8 cellular contexts compared by ENCODE assay signal in genomic region chr19:16661480-16662034, GRCh38. TPM values are rescaled to one million over a fixed set of nuclear protein-coding genes. Genes with fewer than 3 reads are reported as not detected.
DNase-seq lines count a peak whose midpoint lies in the region; ATAC-seq and TF ChIP-seq lines count a peak whose summit lies in the region.

No MANE protein-coding gene starts in this region.

- H4K20me1 ChIP-seq in BLaER1 = peaks cover 31% of the 10 kb centered on the region

- H3K36me3 ChIP-seq in BLaER1 (peaks cover 29% of the 10 kb centered on the region), cardiac muscle cell (peaks cover 7% of the 10 kb centered on the region), parathyroid adenoma (ENCODE audit: control insufficient read depth, insufficient read depth, low read length) (no peaks in the 10 kb centered on the region)

- peaks cover 23% of the 10 kb centered on the region for H3K79me2 ChIP-seq in parathyroid adenoma

- H3K9ac ChIP-seq in BLaER1 = peak overlapping the region; percentile 85
- H3K9ac ChIP-seq in parathyroid adenoma = no peak overlapping the region

- intact Hi-C loops in activated T-helper 1 cell treated with anti-CD3 and anti-CD28 coated beads, Interleukin-12 subunit alpha, Interleukin-12 subunit beta, Interleukin-2, Interleukin-4 antibody, amounts not matched to agents 30 ng/mL and 10 ng/mL and 1 ng/mL, durations not matched to agents 14 hours and 24 hours and 36 hours (cut with micrococcal nuclease) = no loop called here

- peaks cover 59% of the 10 kb centered on the region for H3K4me1 ChIP-seq in BLaER1
- H3K4me1 ChIP-seq in cardiac muscle cell (ENCODE audit: low read depth) = peaks cover 4% of the 10 kb centered on the region
- H3K4me1 ChIP-seq in parathyroid adenoma = peaks cover 2% of the 10 kb centered on the region

- no peak for TF ChIP-seq CTCF in cardiac muscle cell (IDR thresholded peaks at IDR 0.05; ENCODE audit: low read depth, low read length)
- TF ChIP-seq CTCF in parathyroid adenoma (IDR thresholded peaks at IDR 0.05) = no peak

- H3K4me2 ChIP-seq in BLaER1 (peak overlapping the region; percentile 97), parathyroid adenoma (ENCODE audit: low read length) (peak overlapping the region; percentile 82)

- peak overlapping the region; percentile 73 for H3K4me3 Mint-ChIP-seq in activated T-helper 1 cell treated with anti-CD3 and anti-CD28 coated beads, Interleukin-12 subunit alpha, Interleukin-12 subunit beta, Interleukin-2, Interleukin-4 antibody, amounts not matched to agents 30 ng/mL and 10 ng/mL and 1 ng/mL, durations not matched to agents 14 hours and 24 hours and 36 hours

- H3K9me3 Mint-ChIP-seq in activated T-helper 1 cell treated with anti-CD3 and anti-CD28 coated beads, Interleukin-12 subunit alpha, Interleukin-12 subunit beta, Interleukin-2, Interleukin-4 antibody, amounts not matched to agents 30 ng/mL and 10 ng/mL and 1 ng/mL, durations not matched to agents 14 hours and 24 hours and 36 hours = no peaks in the 10 kb centered on the region

- H3K27me3 Mint-ChIP-seq in activated T-helper 1 cell treated with anti-CD3 and anti-CD28 coated beads, Interleukin-12 subunit alpha, Interleukin-12 subunit beta, Interleukin-2, Interleukin-4 antibody, amounts not matched to agents 30 ng/mL and 10 ng/mL and 1 ng/mL, durations not matched to agents 14 hours and 24 hours and 36 hours (ENCODE audit: insufficient read depth) = peaks cover 13% of the 10 kb centered on the region

- H3K36me3 Mint-ChIP-seq in activated T-helper 1 cell treated with anti-CD3 and anti-CD28 coated beads, Interleukin-12 subunit alpha, Interleukin-12 subunit beta, Interleukin-2, Interleukin-4 antibody, amounts not matched to agents 30 ng/mL and 10 ng/mL and 1 ng/mL, durations not matched to agents 14 hours and 24 hours and 36 hours (ENCODE audit: low read depth) = peaks cover 14% of the 10 kb centered on the region

- H3K27me3 ChIP-seq in BLaER1 (no peaks in the 10 kb centered on the region), cardiac muscle cell (no peaks in the 10 kb centered on the region), parathyroid adenoma (ENCODE audit: control insufficient read depth, insufficient read depth, low read length) (no peaks in the 10 kb centered on the region)

- H3K4me3 ChIP-seq in BLaER1 (peak overlapping the region; percentile 78), cardiac muscle cell (peak overlapping the region; percentile 81), parathyroid adenoma (ENCODE audit: low read depth, low read length) (peak overlapping the region; percentile 52)

- DNase-seq in activated T-helper 1 cell treated with anti-CD3 and anti-CD28 coated beads, Interleukin-12 subunit alpha, Interleukin-12 subunit beta, Interleukin-2, Interleukin-4 antibody, amounts not matched to agents 30 ng/mL and 10 ng/mL and 1 ng/mL, durations not matched to agents 14 hours and 24 hours and 36 hours (ENCODE audit: low spot score) = peak; percentile 1
- DNase-seq in cardiac muscle cell (ENCODE audit: low read depth in 1 of 2, low spot score in 1 of 2) = peak in 1 of 2 donors; percentile 50
- no peak for DNase-seq in HT-29 (ENCODE audit: low spot score)
- no peak for DNase-seq in NCI-H345 treated with DMSO at 0.1 percent for 48 hours (lab: John Stamatoyannopoulos, UW; ENCODE audit: unreplicated experiment)

- ATAC-seq in HG03108 (IDR thresholded peaks at IDR 0.05; ENCODE audit: unreplicated experiment) (peak; percentile 29), HG03342 (IDR thresholded peaks at IDR 0.05; ENCODE audit: unreplicated experiment) (no peak)

- H3K27ac ChIP-seq in BLaER1 (peak overlapping the region; percentile 82), cardiac muscle cell (no peak overlapping the region), parathyroid adenoma (peak overlapping the region; percentile 67)

- H3K4me1 Mint-ChIP-seq in activated T-helper 1 cell treated with anti-CD3 and anti-CD28 coated beads, Interleukin-12 subunit alpha, Interleukin-12 subunit beta, Interleukin-2, Interleukin-4 antibody, amounts not matched to agents 30 ng/mL and 10 ng/mL and 1 ng/mL, durations not matched to agents 14 hours and 24 hours and 36 hours (ENCODE audit: low read depth) = peaks cover 27% of the 10 kb centered on the region

- peak overlapping the region; percentile 89 for H2AFZ ChIP-seq in parathyroid adenoma

- peak overlapping the region; percentile 65 for H3K27ac Mint-ChIP-seq in activated T-helper 1 cell treated with anti-CD3 and anti-CD28 coated beads, Interleukin-12 subunit alpha, Interleukin-12 subunit beta, Interleukin-2, Interleukin-4 antibody, amounts not matched to agents 30 ng/mL and 10 ng/mL and 1 ng/mL, durations not matched to agents 14 hours and 24 hours and 36 hours

- no peaks in the 10 kb centered on the region for H3K9me3 ChIP-seq in BLaER1
- no peaks in the 10 kb centered on the region for H3K9me3 ChIP-seq in cardiac muscle cell (ENCODE audit: low read depth)
- H3K9me3 ChIP-seq in parathyroid adenoma (ENCODE audit: control insufficient read depth, low read length) = no peaks in the 10 kb centered on the region

RNA-seq across cellular contexts. Expression of gene TMEM38A, which starts 0.6 kb away (rescaled TPM):
- 0.69 and 0.78 TPM in 2 replicates for total RNA-seq in activated T-helper 1 cell treated with anti-CD3 and anti-CD28 coated beads, Interleukin-12 subunit alpha, Interleukin-12 subunit beta, Interleukin-2, Interleukin-4 antibody, amounts not matched to agents 30 ng/mL and 10 ng/mL and 1 ng/mL, durations not matched to agents 14 hours and 24 hours and 36 hours
- total RNA-seq in cardiac muscle cell = 27.6 and 28.3 TPM in 2 replicates
- 33.4 and 41.1 TPM in 2 replicates for polyA plus RNA-seq in cardiac muscle cell
- 10.1 and 14.2 TPM in 2 replicates for total RNA-seq in HT-29 (2014; rRNA removed; shearing (Covaris generic))

RNA-seq across cellular contexts. Expression of gene SMIM7, which starts 1.6 kb away (rescaled TPM):
- total RNA-seq in activated T-helper 1 cell treated with anti-CD3 and anti-CD28 coated beads, Interleukin-12 subunit alpha, Interleukin-12 subunit beta, Interleukin-2, Interleukin-4 antibody, amounts not matched to agents 30 ng/mL and 10 ng/mL and 1 ng/mL, durations not matched to agents 14 hours and 24 hours and 36 hours = 69.3 and 72.7 TPM in 2 replicates
- total RNA-seq in cardiac muscle cell = 63.0 and 67.2 TPM in 2 replicates
- 88.2 and 104 TPM in 2 replicates for polyA plus RNA-seq in cardiac muscle cell
- 32.7 and 33.9 TPM in 2 replicates for total RNA-seq in HT-29 (2014; rRNA removed; shearing (Covaris generic))

RNA-seq across cellular contexts. Expression of gene MED26, which starts 33.6 kb away (rescaled TPM):
- total RNA-seq in activated T-helper 1 cell treated with anti-CD3 and anti-CD28 coated beads, Interleukin-12 subunit alpha, Interleukin-12 subunit beta, Interleukin-2, Interleukin-4 antibody, amounts not matched to agents 30 ng/mL and 10 ng/mL and 1 ng/mL, durations not matched to agents 14 hours and 24 hours and 36 hours = 14.0 and 14.9 TPM in 2 replicates
- 14.2 and 15.1 TPM in 2 replicates for total RNA-seq in cardiac muscle cell
- polyA plus RNA-seq in cardiac muscle cell = 5.9 and 9.1 TPM in 2 replicates
- total RNA-seq in HT-29 (2014; rRNA removed; shearing (Covaris generic)) = 9.6 and 12.5 TPM in 2 replicates

RNA-seq across cellular contexts. Expression of gene NWD1, which starts 58.1 kb away (rescaled TPM):
- total RNA-seq in activated T-helper 1 cell treated with anti-CD3 and anti-CD28 coated beads, Interleukin-12 subunit alpha, Interleukin-12 subunit beta, Interleukin-2, Interleukin-4 antibody, amounts not matched to agents 30 ng/mL and 10 ng/mL and 1 ng/mL, durations not matched to agents 14 hours and 24 hours and 36 hours = not detected in 2 replicates
- 0.03 and 0.04 TPM in 2 replicates for total RNA-seq in cardiac muscle cell
- polyA plus RNA-seq in cardiac muscle cell = not detected in 2 replicates
- total RNA-seq in HT-29 (2014; rRNA removed; shearing (Covaris generic)) = 0.70 and 0.89 TPM in 2 replicates
